In the genomic region with DNA sequence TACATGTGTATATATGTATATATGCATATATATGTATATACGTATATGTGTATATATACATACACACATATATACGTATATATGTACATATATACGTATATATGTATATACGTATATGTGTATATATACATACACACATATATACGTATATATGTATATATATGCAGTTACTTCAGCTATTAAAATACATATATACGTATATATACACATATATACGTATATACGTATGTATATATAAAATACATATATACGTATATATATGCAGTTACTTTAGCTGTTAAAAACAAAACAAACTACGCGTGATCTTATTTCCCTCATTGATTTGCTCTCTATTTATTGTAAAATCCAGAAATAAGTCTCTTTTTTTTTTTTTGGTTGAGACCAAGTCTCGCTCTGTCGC, we compare ENCODE assay signal across 20 cellular contexts. TPM values are rescaled to one million over a fixed set of nuclear protein-coding genes. Genes with fewer than 3 reads are reported as not detected.
A peak's percentile ranks its signal among the peaks of the same experiment; 100 is the strongest.
DNase-seq lines count a peak whose midpoint lies in the region; ATAC-seq, FAIRE-seq and TF ChIP-seq lines count a peak whose summit lies in the region.
"Had no signal": no experiment of that assay in that cellular context is flagged by ENCODE, and none has a peak within 500 bp of the region (broad histone marks: within the 10 kb centered on the region; RNA-seq: fewer than 3 reads in every experiment).

No MANE protein-coding gene starts in this region.

- H3K9me3 ChIP-seq in K562 (replicated peaks; ENCODE audit: control insufficient read depth, insufficient read depth, low read depth, low read length) = no peaks in the 10 kb centered on the region
- H3K9me3 ChIP-seq in kidney (ENCODE audit: control insufficient read depth in 1 of 2, low read length in 2 of 2) = no peaks in the 10 kb centered on the region
- no peaks in the 10 kb centered on the region for H3K9me3 ChIP-seq in small intestine (ENCODE audit: control insufficient read depth, low read depth)
- no peaks in the 10 kb centered on the region for H3K9me3 ChIP-seq in adrenal gland (replicated peaks in 1 of 3)

- TF ChIP-seq POLR2A in K562 (conservative IDR thresholded peaks at IDR 0.05) (no peak), adrenal gland (IDR thresholded peaks at IDR 0.05) (no peak)

- POLR2A ChIA-PET in K562 (lab: Yijun Ruan, JAX) = no interaction called here

- no peak for ATAC-seq in K562
- ATAC-seq: HCT116 had no signal

- no peak overlapping the region for H3K4me3 ChIP-seq in K562
- no peak overlapping the region for H3K4me3 ChIP-seq in kidney (ENCODE audit: low read length in 2 of 2)
- no peak overlapping the region for H3K4me3 ChIP-seq in small intestine (ENCODE audit: low read depth in 1 of 2, low read length in 2 of 2)
- H3K4me3 ChIP-seq in adrenal gland = no peak overlapping the region
- H3K4me3 ChIP-seq: GM23248 had no signal

- no peak for DNase-seq in K562 (ENCODE audit: extremely low read depth in 1 of 4, low spot score in 3 of 4)
- DNase-seq in kidney = no peak
- DNase-seq in small intestine = no peak
- DNase-seq in NCI-H748 treated with DMSO at 0.1 percent for 48 hours (lab: John Stamatoyannopoulos, UW) = no peak
- no peak for DNase-seq in adrenal gland
- no peak for DNase-seq in activated CD4-positive, alpha-beta T cell treated with anti-CD3 and anti-CD28 coated beads for 1 hour
- DNase-seq: 8988T; C1 segment of cervical spinal cord; Calu3; CD4-positive, alpha-beta memory T cell; DMS53; DMS79 treated with DMSO at 0.1 percent for 48 hours; GM23248; H9 had no signal

- no peak for TF ChIP-seq EP300 in K562 (IDR thresholded peaks at IDR 0.05; ENCODE audit: low read length)

- TF ChIP-seq CTCF in K562 (IDR thresholded peaks at IDR 0.05 in 2 of 3, conservative IDR thresholded peaks at IDR 0.05 in 1 of 3; ENCODE audit: insufficient read depth in 2 of 3, low read depth in 1 of 3, low read length in 3 of 3) (no peak), kidney (IDR thresholded peaks at IDR 0.05; ENCODE audit: borderline replicate concordance, extremely low read depth, insufficient read depth) (no peak), adrenal gland (IDR thresholded peaks at IDR 0.05) (no peak)

- BruUV-seq in K562 (replicated peaks; lab: Mats Ljungman, UMichigan) = no TSS peak

- 85% methylated on average over 12 of the region's 13 CpGs for WGBS in K562 (ENCODE audit: insufficient coverage, low coverage, missing lambda C conversion rate)
- 90 to 93% (median 91%) methylated on average over 13 of the region's 13 CpGs for WGBS in small intestine, 3 donors
- WGBS in adrenal gland, 4 donors = 74 to 86% (median 85%) methylated on average over 13 of the region's 13 CpGs

- H3K79me2 ChIP-seq in K562 (ENCODE audit: control insufficient read depth, insufficient read depth, low read length) = no peaks in the 10 kb centered on the region

- peak; percentile 86 for FAIRE-seq in A204.1 (lab: Jason Lieb, UNC)
- FAIRE-seq in K562 (lab: Jason Lieb, UNC) = no peak
- peak; percentile 59 for FAIRE-seq in kidney (lab: Jason Lieb, UNC)
- peak; percentile 81 for FAIRE-seq in small intestine (lab: Jason Lieb, UNC)
- FAIRE-seq: GM12892, GM19239, H1 had no signal

- H3K36me3 ChIP-seq in K562 (ENCODE audit: control insufficient read depth, insufficient read depth, low read length) (no peaks in the 10 kb centered on the region), kidney (ENCODE audit: control insufficient read depth in 1 of 2, insufficient read depth in 2 of 2, low read length in 2 of 2) (no peaks in the 10 kb centered on the region), small intestine (ENCODE audit: control insufficient read depth in 2 of 2, insufficient read depth in 2 of 2, low read length in 2 of 2) (no peaks in the 10 kb centered on the region), adrenal gland (replicated peaks in 1 of 2) (no peaks in the 10 kb centered on the region)

- intact Hi-C loops in K562 (cut with micrococcal nuclease) (loop anchor here (10.0 kb wide), 2 partner anchors 325 to 365 kb away; a partner anchor contains a TSS), kidney (cut with DNase I) (no loop called here), adrenal gland (cut with DNase I) (loop anchor here in 1 of 2 donors (10.0 kb wide), 1 partner anchor 155 kb away; no protein-coding TSS in a partner anchor)

- H3K4me2 ChIP-seq in K562 (ENCODE audit: insufficient read depth, low read length) = no peak overlapping the region

- no peak overlapping the region for H2AFZ ChIP-seq in K562 (ENCODE audit: low read depth, low read length)
- H2AFZ ChIP-seq: GM23248 had no signal

- H3K4me1 ChIP-seq in K562 (replicated peaks in 1 of 2; ENCODE audit: control insufficient read depth in 2 of 2, insufficient read depth in 2 of 2, low read length in 2 of 2) = no peaks in the 10 kb centered on the region
- peaks cover 0 to 4% of the 10 kb centered on the region in 2 donors for H3K4me1 ChIP-seq in kidney (ENCODE audit: control insufficient read depth in 1 of 2, insufficient read depth in 1 of 2, low read depth in 1 of 2, low read length in 2 of 2)
- H3K4me1 ChIP-seq in small intestine (ENCODE audit: control insufficient read depth in 2 of 2, insufficient read depth in 1 of 2, low read depth in 1 of 2, low read length in 1 of 2) = no peaks in the 10 kb centered on the region
- no peaks in the 10 kb centered on the region for H3K4me1 ChIP-seq in adrenal gland (replicated peaks in 1 of 2)

- H3K27ac ChIP-seq in K562 (ENCODE audit: extremely low read depth, low read depth, low read length) (no peak overlapping the region), kidney (ENCODE audit: low read depth in 2 of 2, low read length in 2 of 2) (no peak overlapping the region), small intestine (ENCODE audit: low read depth in 1 of 2, low read length in 1 of 2) (no peak overlapping the region), adrenal gland (no peak overlapping the region)
- H3K27ac ChIP-seq: GM23248 had no signal

- H3K9ac ChIP-seq in K562 (ENCODE audit: insufficient read depth in 1 of 2, low read depth in 2 of 2, low read length in 2 of 2) (no peak overlapping the region), kidney (ENCODE audit: low read length in 2 of 2) (no peak overlapping the region)
- H3K9ac ChIP-seq: GM23248 had no signal

- no peaks in the 10 kb centered on the region for H4K20me1 ChIP-seq in K562 (replicated peaks; ENCODE audit: control insufficient read depth, insufficient read depth, low read length)

- in situ Hi-C loops in K562 (cut with MboI) = no loop called here

- CTCF ChIA-PET in K562 (lab: Yijun Ruan, JAX; ENCODE audit: low intra/inter-chr PET ratio) = interaction anchor here (0.6 to 0.7 kb wide), 2 partner anchors 20 to 153 kb away, joined by 3 read pairs; no protein-coding TSS in a partner anchor

- TF ChIP-seq RAD21 in K562 (CRISPR knock-in tag; conservative IDR thresholded peaks at IDR 0.05 in 1 of 2, IDR thresholded peaks at IDR 0.05 in 1 of 2) = no peak

- H3K9me1 ChIP-seq in K562 (ENCODE audit: control insufficient read depth, insufficient read depth, low read length) = no peaks in the 10 kb centered on the region

- H3K27me3 ChIP-seq in K562 (ENCODE audit: control insufficient read depth in 2 of 2, insufficient read depth in 2 of 2, low read length in 2 of 2) (no peaks in the 10 kb centered on the region), small intestine (ENCODE audit: control insufficient read depth in 2 of 2, insufficient read depth in 2 of 2, low read length in 2 of 2) (no peaks in the 10 kb centered on the region), adrenal gland (no peaks in the 10 kb centered on the region)

TF ChIP-seq in K562, 482 proteins besides CTCF, POLR2A, EP300 and RAD21 (continues in another document):
- TF ChIP-seq GABPB1 (CRISPR knock-in tag; IDR thresholded peaks at IDR 0.05) = no peak

RNA-seq across cellular contexts. Expression of a gene that starts 13.9 kb away (rescaled TPM):
- 1.1 TPM in 2 replicates for total RNA-seq in K562 (2011; cell fraction: chromatin; rRNA removed; ENCODE audit: low replicate concordance)
- total RNA-seq in K562 (2011; cell fraction: nucleolus; rRNA removed) = 0.17 TPM in 1 of 2 replicates, not detected in the other
- total RNA-seq in K562 (2011; cell fraction: nucleoplasm; rRNA removed) = 0.95 and 1.5 TPM in 2 replicates
- total RNA-seq in K562 (2014; rRNA removed) (0.61 TPM in 1 of 2 replicates, not detected in the other), K562 (2014; rRNA removed; fragmentation: Illumina TruSeq; extraction: Trizol) (0.36 and 0.64 TPM in 2 replicates), K562 (2015; rRNA removed; fragmentation: Illumina TruSeq; extraction: Trizol) (1.1 TPM in 2 replicates), K562 (2021) (0.40 and 0.67 TPM in 2 replicates), kidney (7.9 TPM), adrenal gland (1 to 10 TPM in 5 of 8 donors, under 1 TPM in 3; 0.55 to 4.9 (median 1.8) TPM)
- polyA plus RNA-seq in K562 (2011; rRNA removed) (0.25 and 0.60 TPM in 2 replicates), K562 (2014; fragmentation: Illumina TruSeq; extraction: Trizol) (0.66 and 0.91 TPM in 2 replicates), K562 (2014; fragmentation: Nextera tagmentation; extraction: Ambion mirVana) (under 1 TPM; 0.24 to 0.51 TPM), K562 (2014; rRNA removed) (0.16 and 0.77 TPM in 2 replicates), kidney (ENCODE audit: insufficient read depth, low read depth, low replicate concordance) (0.26 TPM), small intestine (1 to 10 TPM in 1 of 3 donors, under 1 TPM in 2; 0.54 to 1.1 (median 0.97) TPM), adrenal gland (1 to 10 TPM in 1 of 3 donors, under 1 TPM in 2; 0.72 to 1.9 (median 0.74) TPM)
- polyA plus RNA-seq in K562 (2011; cell fraction: cytosol; rRNA removed) = 0.04 and 0.31 TPM in 2 replicates
- polyA plus RNA-seq in K562 (2011; cell fraction: nucleus; rRNA removed) = 0.90 and 2.1 TPM in 2 replicates
- 0.51 and 1.6 TPM in 2 replicates for polyA plus RNA-seq in K562 (2012)
- 0.28 and 1.1 TPM in 2 replicates for polyA minus RNA-seq in K562 (2011; rRNA and poly(A)+ RNA removed)
- 1.7 TPM in 1 of 2 replicates, not detected in the other for polyA minus RNA-seq in K562 (2011; cell fraction: cytosol; rRNA and poly(A)+ RNA removed)
- 0.27 and 1.2 TPM in 2 replicates for polyA minus RNA-seq in K562 (2011; cell fraction: nucleus; rRNA and poly(A)+ RNA removed)
- total RNA-seq: G401, GM23248, H1 had no signal
- polyA plus RNA-seq: GM23248, H1 had no signal
